ENCODE assay signal across 11 cellular contexts in the genomic region with DNA sequence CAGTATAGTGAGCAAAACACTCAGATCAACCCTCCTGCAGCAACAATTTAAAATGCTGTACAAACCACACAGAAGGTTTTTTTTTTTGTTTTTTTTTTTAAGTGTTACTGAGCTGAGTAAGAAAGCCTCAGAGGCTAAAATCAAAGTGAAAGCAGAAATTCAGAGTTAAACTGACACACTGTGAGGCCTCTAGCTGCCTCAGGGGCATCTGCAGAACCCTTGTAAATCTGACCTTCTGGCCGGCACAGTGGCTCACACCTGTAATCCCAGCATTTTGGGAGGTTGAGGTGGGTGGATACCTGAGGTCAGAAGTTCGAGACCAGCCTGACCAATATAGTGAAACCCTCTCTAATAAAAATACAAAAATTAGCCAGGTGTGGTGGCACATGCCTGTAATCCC. TPM values are rescaled to one million over a fixed set of nuclear protein-coding genes. Genes with fewer than 3 reads are reported as not detected.
DNase-seq lines count a peak whose midpoint lies in the region; ATAC-seq and TF ChIP-seq lines count a peak whose summit lies in the region.
"Had no signal": no experiment of that assay in that cellular context is flagged by ENCODE, and none has a peak within 500 bp of the region (broad histone marks: within the 10 kb centered on the region; RNA-seq: fewer than 3 reads in every experiment).

No MANE protein-coding gene starts in this region.

- H3K4me3 Mint-ChIP-seq in activated T-helper 1 cell treated with anti-CD3 and anti-CD28 coated beads, Interleukin-12 subunit alpha, Interleukin-12 subunit beta, Interleukin-2, Interleukin-4 antibody, amounts not matched to agents 30 ng/mL and 10 ng/mL and 1 ng/mL, durations not matched to agents 14 hours and 24 hours and 36 hours, result no peak overlapping the region
- H3K4me3 Mint-ChIP-seq: type B pancreatic cell had no signal

- H3K36me3 Mint-ChIP-seq in activated T-helper 1 cell treated with anti-CD3 and anti-CD28 coated beads, Interleukin-12 subunit alpha, Interleukin-12 subunit beta, Interleukin-2, Interleukin-4 antibody, amounts not matched to agents 30 ng/mL and 10 ng/mL and 1 ng/mL, durations not matched to agents 14 hours and 24 hours and 36 hours (ENCODE audit: low read depth), result peaks cover 1% of the 10 kb centered on the region
- H3K36me3 Mint-ChIP-seq: type B pancreatic cell had no signal

- no peaks in the 10 kb centered on the region for H4K20me1 ChIP-seq in DND-41 (ENCODE audit: insufficient read depth, low read length)

- ATAC-seq in DND-41 (ENCODE audit: insufficient read depth, low read depth), result peak; percentile 78; the same call in 2 of the 3 replicates
- ATAC-seq in GM19025 (IDR thresholded peaks at IDR 0.05; ENCODE audit: low read depth, unreplicated experiment), result peak; percentile 68
- ATAC-seq in HG03060 (IDR thresholded peaks at IDR 0.05; ENCODE audit: low read depth, unreplicated experiment), result peak; percentile 67
- ATAC-seq in HG03354 (IDR thresholded peaks at IDR 0.05; ENCODE audit: poor library complexity, severe bottlenecking, unreplicated experiment), result no peak
- ATAC-seq in left cardiac atrium, result no peak

- H3K79me2 ChIP-seq in DND-41 (ENCODE audit: insufficient read depth, low read length), result no peaks in the 10 kb centered on the region

- H3K27me3 ChIP-seq in DND-41 (ENCODE audit: insufficient read depth, low read length, poor library complexity), result no peaks in the 10 kb centered on the region

- H3K4me2 ChIP-seq in DND-41 (ENCODE audit: insufficient read depth, low read length), result no peak overlapping the region

- peaks cover 7% of the 10 kb centered on the region for H3K4me1 Mint-ChIP-seq in activated T-helper 1 cell treated with anti-CD3 and anti-CD28 coated beads, Interleukin-12 subunit alpha, Interleukin-12 subunit beta, Interleukin-2, Interleukin-4 antibody, amounts not matched to agents 30 ng/mL and 10 ng/mL and 1 ng/mL, durations not matched to agents 14 hours and 24 hours and 36 hours (ENCODE audit: low read depth)

- intact Hi-C loops in activated T-helper 1 cell treated with anti-CD3 and anti-CD28 coated beads, Interleukin-12 subunit alpha, Interleukin-12 subunit beta, Interleukin-2, Interleukin-4 antibody, amounts not matched to agents 30 ng/mL and 10 ng/mL and 1 ng/mL, durations not matched to agents 14 hours and 24 hours and 36 hours (cut with micrococcal nuclease), result loop anchor here (1.0 kb wide), 2 partner anchors 12 to 14 kb away; no protein-coding TSS in a partner anchor
- intact Hi-C loops in left cardiac atrium (cut with DNase I), result no loop called here

- no peaks in the 10 kb centered on the region for H3K36me3 ChIP-seq in DND-41 (ENCODE audit: insufficient read depth, low read length)

- H3K9me3 ChIP-seq in DND-41 (ENCODE audit: insufficient read depth, low read length, severe bottlenecking), result no peaks in the 10 kb centered on the region

- TF ChIP-seq CTCF in DND-41 (IDR thresholded peaks at IDR 0.05; ENCODE audit: borderline replicate concordance, extremely low read depth, low read length, poor library complexity, severe bottlenecking), result no peak

- no peak overlapping the region for H2AFZ ChIP-seq in DND-41 (ENCODE audit: low read depth, low read length)

- no peaks in the 10 kb centered on the region for H3K9me3 Mint-ChIP-seq in activated T-helper 1 cell treated with anti-CD3 and anti-CD28 coated beads, Interleukin-12 subunit alpha, Interleukin-12 subunit beta, Interleukin-2, Interleukin-4 antibody, amounts not matched to agents 30 ng/mL and 10 ng/mL and 1 ng/mL, durations not matched to agents 14 hours and 24 hours and 36 hours

- H3K27ac ChIP-seq in DND-41 (ENCODE audit: low read length), result no peak overlapping the region

- H3K27ac Mint-ChIP-seq in activated T-helper 1 cell treated with anti-CD3 and anti-CD28 coated beads, Interleukin-12 subunit alpha, Interleukin-12 subunit beta, Interleukin-2, Interleukin-4 antibody, amounts not matched to agents 30 ng/mL and 10 ng/mL and 1 ng/mL, durations not matched to agents 14 hours and 24 hours and 36 hours, result peak overlapping the region; percentile 74
- H3K27ac Mint-ChIP-seq: type B pancreatic cell had no signal

- DNase-seq in DND-41 (no peak), left cardiac atrium (no peak), HUDEP-2 (lab: John Stamatoyannopoulos, UW; ENCODE audit: unreplicated experiment in 76 of 76) (no peak), NCI-H774 (lab: John Stamatoyannopoulos, UW) (no peak)
- no peak for DNase-seq in activated T-helper 1 cell treated with anti-CD3 and anti-CD28 coated beads, Interleukin-12 subunit alpha, Interleukin-12 subunit beta, Interleukin-2, Interleukin-4 antibody, amounts not matched to agents 30 ng/mL and 10 ng/mL and 1 ng/mL, durations not matched to agents 14 hours and 24 hours and 36 hours (ENCODE audit: low spot score)
- DNase-seq: NCI-H510A treated with DMSO at 0.1 percent for 48 hours, posterior cingulate gyrus had no signal

- no peak overlapping the region for H3K9ac ChIP-seq in DND-41 (ENCODE audit: low read depth, low read length)

- no peaks in the 10 kb centered on the region for H3K4me1 ChIP-seq in DND-41 (ENCODE audit: insufficient read depth, low read length)

- peaks cover 2% of the 10 kb centered on the region for H3K27me3 Mint-ChIP-seq in activated T-helper 1 cell treated with anti-CD3 and anti-CD28 coated beads, Interleukin-12 subunit alpha, Interleukin-12 subunit beta, Interleukin-2, Interleukin-4 antibody, amounts not matched to agents 30 ng/mL and 10 ng/mL and 1 ng/mL, durations not matched to agents 14 hours and 24 hours and 36 hours (ENCODE audit: insufficient read depth)
- H3K27me3 Mint-ChIP-seq: type B pancreatic cell had no signal

- H3K4me3 ChIP-seq in DND-41 (ENCODE audit: low read depth in 1 of 2, low read length in 2 of 2), result no peak overlapping the region

RNA-seq across cellular contexts. Expression of a gene that starts 7.4 kb away (rescaled TPM):
- 36.3 and 36.4 TPM in 2 replicates for total RNA-seq in activated T-helper 1 cell treated with anti-CD3 and anti-CD28 coated beads, Interleukin-12 subunit alpha, Interleukin-12 subunit beta, Interleukin-2, Interleukin-4 antibody, amounts not matched to agents 30 ng/mL and 10 ng/mL and 1 ng/mL, durations not matched to agents 14 hours and 24 hours and 36 hours
- 10 to 100 TPM; 47.4 to 52.2 TPM for total RNA-seq in left cardiac atrium

Comparison
In these comparisons a context has a peak if more than half of its experiments do, and no peak if none do; other contexts are left out.
1. ATAC-seq: peak in DND-41 (single experiment), GM19025 (single experiment) and HG03060 (single experiment); none in HG03354 (single experiment) and left cardiac atrium (0 of 2).